26 cellular contexts compared by ENCODE assay signal in the genomic region with DNA sequence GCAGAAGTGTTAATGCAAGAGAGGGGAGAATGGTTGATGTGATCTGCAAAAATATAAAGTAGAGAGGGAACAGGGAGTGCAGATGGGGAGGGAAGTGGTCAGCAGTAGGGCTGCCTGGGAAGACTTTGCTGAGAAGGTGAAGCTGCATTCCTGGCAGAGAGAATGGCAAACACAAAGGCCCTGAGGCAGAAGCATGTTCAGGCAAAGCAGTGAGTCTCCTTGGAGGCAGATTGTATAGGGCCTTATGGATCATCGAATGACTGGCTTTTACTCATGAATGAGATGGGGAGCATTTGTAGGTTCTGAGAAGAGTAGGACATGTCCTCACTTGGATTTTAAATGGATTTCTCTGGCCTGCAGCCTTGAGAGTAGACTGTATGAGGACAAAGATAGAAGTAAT. TPM values are rescaled to one million over a fixed set of nuclear protein-coding genes. Genes with fewer than 3 reads are reported as not detected.
A peak's percentile ranks its signal among the peaks of the same experiment; 100 is the strongest.
DNase-seq lines count a peak whose midpoint lies in the region; ATAC-seq and TF ChIP-seq lines count a peak whose summit lies in the region.
"Had no signal": no experiment of that assay in that cellular context is flagged by ENCODE, and none has a peak within 500 bp of the region (broad histone marks: within the 10 kb centered on the region; RNA-seq: fewer than 3 reads in every experiment).

No MANE protein-coding gene starts in this region.

- H3K27ac ChIP-seq in left ventricle myocardium inferior (replicated peaks) = peak overlapping the region; percentile 41
- peak overlapping the region; percentile 16 to 20 for H3K27ac ChIP-seq in breast epithelium
- H3K27ac ChIP-seq in iPS-20b (ENCODE audit: low read length) = no peak overlapping the region
- H3K27ac ChIP-seq: 22Rv1, pancreas had no signal

- CTCF ChIA-PET in Calu3 (lab: Charles Lee) = no interaction called here

- BruUV-seq in Calu3 (replicated peaks; lab: Mats Ljungman, UMichigan) = no TSS peak

- no peaks in the 10 kb centered on the region for H3K9me3 ChIP-seq in left ventricle myocardium inferior (replicated peaks)
- no peaks in the 10 kb centered on the region for H3K9me3 ChIP-seq in breast epithelium
- no peaks in the 10 kb centered on the region for H3K9me3 ChIP-seq in iPS-20b (ENCODE audit: insufficient read depth, low read depth, low read length)
- H3K9me3 ChIP-seq: colonic mucosa, pancreas, upper lobe of left lung had no signal

- H3K9me3 Mint-ChIP-seq in Calu3 (ENCODE audit: low read depth, unreplicated experiment) = no peaks in the 10 kb centered on the region
- H3K9me3 Mint-ChIP-seq: activated naive CD8-positive, alpha-beta T cell treated with anti-CD3 and anti-CD28 coated beads for 36 hours; activated T-cell treated with anti-CD3 and anti-CD28 coated beads, Interleukin-2, amount 50 U/mL, for 4 hours; stimulated activated memory B cell treated with anti-CD40 and anti-IgM and Interleukin-4, amounts not matched to agents 10 μg/mL and 1 μg/mL and 100 μg/mL, for 72 hours; T-helper 1 cell treated with Interleukin-12 subunit alpha and Interleukin-12 subunit beta and Interleukin-4 antibody, amounts not matched to agents 30 μg/mL and 1 μg/mL, for 36 hours had no signal

- TF ChIP-seq CTCF in left ventricle myocardium inferior (IDR thresholded peaks at IDR 0.05; ENCODE audit: borderline replicate concordance) (no peak), breast epithelium (IDR thresholded peaks at IDR 0.05) (no peak), Calu3 (IDR thresholded peaks at IDR 0.05; ENCODE audit: unreplicated experiment) (no peak)

- H3K4me3 ChIP-seq in left ventricle myocardium inferior = no peak overlapping the region
- H3K4me3 ChIP-seq in breast epithelium = no peak overlapping the region
- peak overlapping the region; percentile 11; the same call in 1 of the 2 replicates for H3K4me3 ChIP-seq in iPS-20b (ENCODE audit: low read length)
- H3K4me3 ChIP-seq: colonic mucosa, pancreas, upper lobe of left lung had no signal

- intact Hi-C loops in left ventricle myocardium inferior (cut with micrococcal nuclease) = no loop called here
- intact Hi-C loops in left ventricle myocardium superior (cut with micrococcal nuclease) = no loop called here
- intact Hi-C loops in breast epithelium (cut with DNase I; ENCODE audit: low total_unique reads) = no loop called here
- intact Hi-C loops in Calu3 (cut with micrococcal nuclease; ENCODE audit: unreplicated experiment) = no loop called here

- no peak overlapping the region for H3K4me3 Mint-ChIP-seq in Calu3 (ENCODE audit: low read depth, unreplicated experiment)
- H3K4me3 Mint-ChIP-seq: activated CD8-positive, alpha-beta memory T cell treated with anti-CD3 and anti-CD28 coated beads, Interleukin-2, amount 10 ng/mL, durations not matched to agents 7 days and 5 days; activated naive CD8-positive, alpha-beta T cell treated with anti-CD3 and anti-CD28 coated beads for 36 hours; activated T-cell treated with anti-CD3 and anti-CD28 coated beads, Interleukin-2, amount 50 U/mL, for 4 hours; CD14-positive monocyte; stimulated activated memory B cell treated with anti-CD40 and anti-IgM and Interleukin-4, amounts not matched to agents 10 μg/mL and 1 μg/mL and 100 μg/mL, for 72 hours; T-helper 1 cell treated with Interleukin-12 subunit alpha and Interleukin-12 subunit beta and Interleukin-4 antibody, amounts not matched to agents 30 μg/mL and 1 μg/mL, for 36 hours had no signal

- DNase-seq in left ventricle myocardium inferior (no peak), left ventricle myocardium superior (no peak), breast epithelium (ENCODE audit: low spot score in 2 of 2) (no peak), Calu3 (no peak)
- DNase-seq: activated CD4-positive, alpha-beta T cell treated with anti-CD3 and anti-CD28 coated beads, Interleukin-2, amount 50 U/mL, for 4 hours; activated gamma-delta T cell; activated T-cell treated with anti-CD3 and anti-CD28 coated beads, Interleukin-2, amount 50 U/mL, for 4 hours; colonic mucosa; effector CD8-positive, alpha-beta T cell; mesenchymal stem cell; NCI-H1048; NCI-H446 treated with DMSO at 0.1 percent for 48 hours; NCI-H82; pancreas; upper lobe of left lung had no signal

- H3K4me1 ChIP-seq in left ventricle myocardium inferior (peaks cover 100% of the 10 kb centered on the region), breast epithelium (peaks cover 0 to 3% of the 10 kb centered on the region in 2 donors), iPS-20b (ENCODE audit: insufficient read depth, low read length) (peaks cover 83% of the 10 kb centered on the region)

- H3K27me3 ChIP-seq in left ventricle myocardium inferior (ENCODE audit: low read depth) = no peaks in the 10 kb centered on the region
- no peaks in the 10 kb centered on the region for H3K27me3 ChIP-seq in breast epithelium
- no peaks in the 10 kb centered on the region for H3K27me3 ChIP-seq in iPS-20b (ENCODE audit: insufficient read depth, low read length)
- H3K27me3 ChIP-seq: colonic mucosa, pancreas, upper lobe of left lung had no signal

- no peak overlapping the region for H3K27ac Mint-ChIP-seq in Calu3 (ENCODE audit: unreplicated experiment)
- H3K27ac Mint-ChIP-seq: activated CD8-positive, alpha-beta memory T cell treated with anti-CD3 and anti-CD28 coated beads, Interleukin-2, amount 10 ng/mL, durations not matched to agents 7 days and 5 days; activated naive CD8-positive, alpha-beta T cell treated with anti-CD3 and anti-CD28 coated beads for 36 hours; CD14-positive monocyte; stimulated activated memory B cell treated with anti-CD40 and anti-IgM and Interleukin-4, amounts not matched to agents 10 μg/mL and 1 μg/mL and 100 μg/mL, for 72 hours; T-helper 1 cell treated with Interleukin-12 subunit alpha and Interleukin-12 subunit beta and Interleukin-4 antibody, amounts not matched to agents 30 μg/mL and 1 μg/mL, for 36 hours had no signal

- H3K36me3 ChIP-seq in left ventricle myocardium inferior (no peaks in the 10 kb centered on the region), breast epithelium (no peaks in the 10 kb centered on the region), iPS-20b (ENCODE audit: insufficient read depth, low read depth, low read length) (no peaks in the 10 kb centered on the region)
- H3K36me3 ChIP-seq: colonic mucosa, pancreas, upper lobe of left lung had no signal

- H3K9ac ChIP-seq in iPS-20b (ENCODE audit: low read depth, low read length) = no peak overlapping the region

- peaks cover 34% of the 10 kb centered on the region for H3K4me1 Mint-ChIP-seq in Calu3 (ENCODE audit: low read depth, unreplicated experiment)

- no peak for TF ChIP-seq POLR2A in breast epithelium (IDR thresholded peaks at IDR 0.05)

- H3K36me3 Mint-ChIP-seq in Calu3 (ENCODE audit: insufficient read depth, unreplicated experiment) = peaks cover 30% of the 10 kb centered on the region
- H3K36me3 Mint-ChIP-seq: activated naive CD8-positive, alpha-beta T cell treated with anti-CD3 and anti-CD28 coated beads for 36 hours; stimulated activated memory B cell treated with anti-CD40 and anti-IgM and Interleukin-4, amounts not matched to agents 10 μg/mL and 1 μg/mL and 100 μg/mL, for 72 hours had no signal

- ATAC-seq in left ventricle myocardium superior (no peak), HG02759 (IDR thresholded peaks at IDR 0.05; ENCODE audit: unreplicated experiment) (no peak), GM19351 (IDR thresholded peaks at IDR 0.05; ENCODE audit: unreplicated experiment) (no peak), GM21381 (IDR thresholded peaks at IDR 0.05; ENCODE audit: unreplicated experiment) (no peak)
- ATAC-seq: pancreas, SK-N-SH treated with all-trans-retinoic acid at 6 μM for 48 hours had no signal

- no peaks in the 10 kb centered on the region for H3K27me3 Mint-ChIP-seq in Calu3 (ENCODE audit: unreplicated experiment)
- H3K27me3 Mint-ChIP-seq: activated naive CD8-positive, alpha-beta T cell treated with anti-CD3 and anti-CD28 coated beads for 36 hours had no signal

RNA-seq across cellular contexts. Expression of a gene that starts 9.5 kb away (rescaled TPM):
- total RNA-seq in left ventricle myocardium inferior (42.0 TPM), left ventricle myocardium superior (54.8 TPM), breast epithelium (10 to 100 TPM; 45.9 to 99.5 (median 93.1) TPM), Calu3 (2022) (242 and 270 TPM in 2 replicates)
